Comparison of ENCODE assay signal across 13 cellular contexts in the genomic region with DNA sequence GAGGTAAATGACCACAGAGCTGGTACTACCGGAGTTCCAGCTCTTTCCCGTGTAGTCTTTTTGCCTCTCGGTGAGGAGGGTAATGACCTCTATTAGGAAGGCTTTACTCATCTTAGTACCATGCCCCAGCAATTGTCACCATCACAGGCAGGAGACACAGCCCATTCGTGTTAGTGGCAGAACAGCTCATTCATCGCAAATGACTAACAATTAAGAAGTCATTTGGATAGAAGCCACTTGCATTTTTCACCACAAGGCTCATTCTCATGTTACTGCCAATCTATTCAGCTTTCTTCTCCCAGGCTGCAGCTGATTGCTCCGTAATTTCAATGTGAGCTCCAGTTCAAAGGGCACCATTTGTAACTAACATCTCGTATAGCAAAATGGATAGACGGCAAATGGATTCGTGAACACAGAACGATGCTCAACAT.
DNase-seq lines count a peak whose midpoint lies in the region; ATAC-seq and TF ChIP-seq lines count a peak whose summit lies in the region.
"Had no signal": no experiment of that assay in that cellular context is flagged by ENCODE, and none has a peak within 500 bp of the region (broad histone marks: within the 10 kb centered on the region; RNA-seq: fewer than 3 reads in every experiment).

No MANE protein-coding gene starts in this region.

- H3K36me3 ChIP-seq in NT2/D1 (ENCODE audit: insufficient read depth, insufficient read length, low read length) = no peaks in the 10 kb centered on the region
- no peaks in the 10 kb centered on the region for H3K36me3 ChIP-seq in Peyer's patch
- H3K36me3 ChIP-seq: thoracic aorta had no signal

- no peak for ATAC-seq in HG03442 (IDR thresholded peaks at IDR 0.05; ENCODE audit: unreplicated experiment)
- ATAC-seq: right cardiac atrium had no signal

- no peak for TF ChIP-seq CTCF in fibroblast of villous mesenchyme (IDR thresholded peaks at IDR 0.05; ENCODE audit: insufficient read depth, low read depth, low read length)
- TF ChIP-seq CTCF in Peyer's patch (IDR thresholded peaks at IDR 0.05) = no peak

- H3K9me3 ChIP-seq in NT2/D1 (ENCODE audit: insufficient read depth, low read length) (no peaks in the 10 kb centered on the region), Peyer's patch (no peaks in the 10 kb centered on the region)
- H3K9me3 ChIP-seq: thoracic aorta had no signal

- DNase-seq in AG20443 (ENCODE audit: low spot score) = peak; percentile 36
- DNase-seq in LHCN-M2 (ENCODE audit: low read depth) = peak; percentile 89
- peak; percentile 11 for DNase-seq in NT2/D1 (ENCODE audit: low read depth, low spot score)
- DNase-seq in fibroblast of villous mesenchyme (ENCODE audit: low read depth) = peak; percentile 10
- DNase-seq in Peyer's patch = no peak
- no peak for DNase-seq in HuH-7 (ENCODE audit: low spot score)
- DNase-seq in NCI-H1417 treated with DMSO at 0.1 percent for 48 hours (lab: John Stamatoyannopoulos, UW) = no peak
- DNase-seq: Calu3, NCI-H82, right cardiac atrium, T-helper 2 cell had no signal

- no peak overlapping the region for H3K9ac ChIP-seq in NT2/D1 (ENCODE audit: insufficient read length, low read depth)

- H3K27ac ChIP-seq in Peyer's patch = no peak overlapping the region
- H3K27ac ChIP-seq: thoracic aorta had no signal

- no peak overlapping the region for H3K4me3 ChIP-seq in NT2/D1 (ENCODE audit: insufficient read length, low read depth)
- no peak overlapping the region for H3K4me3 ChIP-seq in fibroblast of villous mesenchyme (ENCODE audit: low read depth, low read length)
- H3K4me3 ChIP-seq in Peyer's patch = no peak overlapping the region
- H3K4me3 ChIP-seq: thoracic aorta had no signal

- H3K4me1 ChIP-seq in NT2/D1 (ENCODE audit: insufficient read depth, insufficient read length) = no peaks in the 10 kb centered on the region
- H3K4me1 ChIP-seq in Peyer's patch = no peaks in the 10 kb centered on the region

- no peak for TF ChIP-seq POLR2A in Peyer's patch (IDR thresholded peaks at IDR 0.05)

- no peaks in the 10 kb centered on the region for H3K27me3 ChIP-seq in NT2/D1 (ENCODE audit: insufficient read depth, insufficient read length)
- H3K27me3 ChIP-seq in Peyer's patch = no peaks in the 10 kb centered on the region

Comparison
In these comparisons a context has a peak if more than half of its experiments do, and no peak if none do; other contexts are left out.
1. DNase-seq: peak in AG20443 (single experiment), LHCN-M2 (single experiment), NT2/D1 (single experiment) and fibroblast of villous mesenchyme (single experiment); none in Peyer's patch (0 of 3), HuH-7 (single experiment) and NCI-H1417 treated with DMSO at 0.1 percent for 48 hours (single experiment).